In the genomic region with DNA sequence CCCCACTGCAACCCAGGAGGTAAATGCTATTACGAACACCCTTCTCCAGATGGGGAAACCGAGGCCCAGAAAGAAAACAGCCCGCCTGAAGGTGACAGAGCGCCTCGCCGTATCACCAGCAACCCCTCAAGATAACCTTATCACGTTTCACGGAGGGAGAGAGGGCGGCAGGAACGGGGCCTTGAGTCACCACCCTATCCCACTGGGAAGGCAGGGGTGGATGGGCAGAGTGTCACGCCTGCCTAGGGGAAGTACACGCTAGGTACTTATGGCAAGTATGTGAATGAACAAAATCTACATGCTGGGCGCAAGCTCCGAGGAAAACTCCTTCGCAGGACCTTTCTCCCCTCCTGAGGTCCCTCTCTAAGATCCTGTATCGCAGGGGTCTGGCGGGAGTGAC, we compare ENCODE assay signal across 10 cellular contexts. TPM values are rescaled to one million over a fixed set of nuclear protein-coding genes. Genes with fewer than 3 reads are reported as not detected.
DNase-seq lines count a peak whose midpoint lies in the region; ATAC-seq and TF ChIP-seq lines count a peak whose summit lies in the region.
"Had no signal": no experiment of that assay in that cellular context is flagged by ENCODE, and none has a peak within 500 bp of the region (broad histone marks: within the 10 kb centered on the region; RNA-seq: fewer than 3 reads in every experiment).

No MANE protein-coding gene starts in this region.

- no peaks in the 10 kb centered on the region for H3K9me3 Mint-ChIP-seq in activated CD4-positive, alpha-beta T cell treated with anti-CD3 and anti-CD28 coated beads, Interleukin-2, amount 10 ng/mL, durations not matched to agents 7 days and 5 days
- H3K9me3 Mint-ChIP-seq: activated naive CD8-positive, alpha-beta T cell treated with anti-CD3 and anti-CD28 coated beads, Interleukin-2, amount 50 U/mL, for 24 hours had no signal

- H3K4me1 Mint-ChIP-seq in activated CD4-positive, alpha-beta T cell treated with anti-CD3 and anti-CD28 coated beads, Interleukin-2, amount 10 ng/mL, durations not matched to agents 7 days and 5 days = peaks cover 66% of the 10 kb centered on the region

- intact Hi-C loops in uterus (cut with DNase I; ENCODE audit: low total_unique reads) = loop anchor here (10.0 kb wide), 1 partner anchor 485 kb away; no protein-coding TSS in a partner anchor

- no peak for TF ChIP-seq POLR2A in erythroblast (IDR thresholded peaks at IDR 0.05; ENCODE audit: low read length)
- TF ChIP-seq POLR2A in uterus (IDR thresholded peaks at IDR 0.05) = no peak

- no peaks in the 10 kb centered on the region for H3K27me3 Mint-ChIP-seq in activated CD4-positive, alpha-beta T cell treated with anti-CD3 and anti-CD28 coated beads, Interleukin-2, amount 10 ng/mL, durations not matched to agents 7 days and 5 days
- H3K27me3 Mint-ChIP-seq: activated naive CD8-positive, alpha-beta T cell treated with anti-CD3 and anti-CD28 coated beads, Interleukin-2, amount 50 U/mL, for 24 hours had no signal

- no peak overlapping the region for H3K4me2 ChIP-seq in trophoblast cell (ENCODE audit: low read length)

- no peak overlapping the region for H3K23ac ChIP-seq in trophoblast cell (ENCODE audit: low read length)

- no peak overlapping the region for H3K9ac ChIP-seq in trophoblast cell (ENCODE audit: low read length)

- POLR2A ChIA-PET in activated CD4-positive, alpha-beta T cell treated with anti-CD3 and anti-CD28 coated beads, Interleukin-2, amount 10 ng/mL, durations not matched to agents 7 days and 5 days (lab: Charles Lee) = interaction anchor here (0.5 kb wide), 1 partner anchor 160 kb away, joined by 3 read pairs; no protein-coding TSS in a partner anchor

- peaks cover 45% of the 10 kb centered on the region for H3K79me2 ChIP-seq in trophoblast cell (ENCODE audit: control insufficient read depth, insufficient read depth, low read length, poor library complexity)

- no peak overlapping the region for H2BK5ac ChIP-seq in trophoblast cell (ENCODE audit: low read depth, low read length, poor library complexity)

- H2AFZ ChIP-seq in trophoblast cell (ENCODE audit: insufficient read depth, low read length, poor library complexity) = no peak overlapping the region

- no peak overlapping the region for H3K27ac ChIP-seq in trophoblast cell (ENCODE audit: low read depth, low read length)
- peak overlapping the region; percentile 48 to 70 for H3K27ac ChIP-seq in uterus

- H3K4me3 Mint-ChIP-seq in activated CD4-positive, alpha-beta T cell treated with anti-CD3 and anti-CD28 coated beads, Interleukin-2, amount 10 ng/mL, durations not matched to agents 7 days and 5 days = no peak overlapping the region
- H3K4me3 Mint-ChIP-seq: activated naive CD8-positive, alpha-beta T cell treated with anti-CD3 and anti-CD28 coated beads, Interleukin-2, amount 50 U/mL, for 24 hours had no signal

- peaks cover 11% of the 10 kb centered on the region for H3K79me1 ChIP-seq in trophoblast cell (ENCODE audit: low read length)

- no peak for TF ChIP-seq CTCF in uterus (IDR thresholded peaks at IDR 0.05)

- H2BK120ac ChIP-seq in trophoblast cell (ENCODE audit: insufficient read depth, low read length, poor library complexity) = no peak overlapping the region

- ATAC-seq in HG03432 (IDR thresholded peaks at IDR 0.05; ENCODE audit: unreplicated experiment) (no peak), GM18909 (IDR thresholded peaks at IDR 0.05; ENCODE audit: poor library complexity, unreplicated experiment) (no peak)

- H3K18ac ChIP-seq in trophoblast cell (ENCODE audit: low read length) = peak overlapping the region; percentile 13

- no peak overlapping the region for H2BK12ac ChIP-seq in trophoblast cell (ENCODE audit: low read length)

- no peaks in the 10 kb centered on the region for H3K9me3 ChIP-seq in trophoblast cell (ENCODE audit: insufficient read depth, low read depth, low read length)
- H3K9me3 ChIP-seq in uterus = no peaks in the 10 kb centered on the region

- H3K4me1 ChIP-seq in trophoblast cell (ENCODE audit: control insufficient read depth in 1 of 2, insufficient read depth in 2 of 2, low read length in 2 of 2) = peaks cover 17 to 25% of the 10 kb centered on the region in 2 experiments
- peaks cover 6 to 35% of the 10 kb centered on the region in 2 donors for H3K4me1 ChIP-seq in uterus

- no peak overlapping the region for H4K91ac ChIP-seq in trophoblast cell (ENCODE audit: low read depth, low read length)

- no peak overlapping the region for H4K8ac ChIP-seq in trophoblast cell (ENCODE audit: low read depth, low read length)

- peak overlapping the region; percentile 80 for H3K4ac ChIP-seq in trophoblast cell (ENCODE audit: low read depth, low read length)

- CTCF ChIA-PET in activated CD4-positive, alpha-beta T cell treated with anti-CD3 and anti-CD28 coated beads, Interleukin-2, amount 10 ng/mL, durations not matched to agents 7 days and 5 days (lab: Charles Lee) = interaction anchor here (1.9 kb wide), 1 partner anchor 16 kb away, joined by 4 read pairs; no protein-coding TSS in a partner anchor

- no peak for DNase-seq in activated CD4-positive, alpha-beta T cell treated with anti-CD3 and anti-CD28 coated beads, Interleukin-2, amount 10 ng/mL, durations not matched to agents 7 days and 5 days
- DNase-seq in activated CD4-positive, alpha-beta T cell treated with anti-CD3 and anti-CD28 coated beads, Interleukin-2, amount 50 U/mL, for 48 hours = no peak
- DNase-seq in erythroblast (lab: John Stamatoyannopoulos, UW) (peak; percentile 21 to 29), trophoblast cell (no peak), uterus (peak in 1 of 2 donors; percentile 19), NCI-H510A treated with DMSO at 0.1 percent for 48 hours (lab: John Stamatoyannopoulos, UW) (no peak)
- DNase-seq: activated naive CD8-positive, alpha-beta T cell treated with anti-CD3 and anti-CD28 coated beads, Interleukin-2, amount 50 U/mL, for 24 hours; DMS79 treated with DMSO at 0.1 percent for 48 hours had no signal

- no peak overlapping the region for H3K4me3 ChIP-seq in trophoblast cell (ENCODE audit: low read depth, low read length)
- H3K4me3 ChIP-seq in uterus = no peak overlapping the region

- peak overlapping the region; percentile 36 for H3K27ac Mint-ChIP-seq in activated CD4-positive, alpha-beta T cell treated with anti-CD3 and anti-CD28 coated beads, Interleukin-2, amount 10 ng/mL, durations not matched to agents 7 days and 5 days
- H3K27ac Mint-ChIP-seq: activated naive CD8-positive, alpha-beta T cell treated with anti-CD3 and anti-CD28 coated beads, Interleukin-2, amount 50 U/mL, for 24 hours had no signal

- no peaks in the 10 kb centered on the region for H3K27me3 ChIP-seq in trophoblast cell (ENCODE audit: insufficient read depth, low read length)
- no peaks in the 10 kb centered on the region for H3K27me3 ChIP-seq in uterus

- H3K36me3 ChIP-seq in trophoblast cell (ENCODE audit: control insufficient read depth in 1 of 2, insufficient read depth in 2 of 2, low read length in 2 of 2) (peaks cover 6 to 9% of the 10 kb centered on the region in 2 experiments), uterus (no peaks in the 10 kb centered on the region)

- H4K12ac ChIP-seq in trophoblast cell (ENCODE audit: low read depth, low read length) = no peak overlapping the region

- WGBS in trophoblast cell (ENCODE audit: extremely low coverage, insufficient coverage, insufficient read length) = no CpG with 5 or more reads among the region's 17 CpGs

- H2AK5ac ChIP-seq in trophoblast cell (ENCODE audit: low read length) = no peak overlapping the region

- peaks cover 3% of the 10 kb centered on the region for H3K36me3 Mint-ChIP-seq in activated CD4-positive, alpha-beta T cell treated with anti-CD3 and anti-CD28 coated beads, Interleukin-2, amount 10 ng/mL, durations not matched to agents 7 days and 5 days (ENCODE audit: low read depth)

- H3K14ac ChIP-seq in trophoblast cell (ENCODE audit: low read length) = no peak overlapping the region

RNA-seq across cellular contexts. Expression of a gene that starts 17.8 kb away (rescaled TPM):
- total RNA-seq in activated CD4-positive, alpha-beta T cell treated with anti-CD3 and anti-CD28 coated beads, Interleukin-2, amount 10 ng/mL, durations not matched to agents 7 days and 5 days = 100 to 1,000 TPM in 1 of 2 experiments, 10 to 100 TPM in 1; 96.4 to 102 TPM
- 147 and 153 TPM in 2 replicates for polyA plus RNA-seq in trophoblast cell (2013)
- 100 to 1,000 TPM in 2 of 4 donors, 10 to 100 TPM in 2; 65.1 to 436 (median 102) TPM for total RNA-seq in uterus

Comparison
In these comparisons a context has a peak if more than half of its experiments do, and no peak if none do; other contexts are left out.
1. DNase-seq: peak in erythroblast (2 of 2); none in activated CD4-positive, alpha-beta T cell treated with anti-CD3 and anti-CD28 coated beads, Interleukin-2, amount 10 ng/mL, durations not matched to agents 7 days and 5 days (single experiment), activated CD4-positive, alpha-beta T cell treated with anti-CD3 and anti-CD28 coated beads, Interleukin-2, amount 50 U/mL, for 48 hours (0 of 2), trophoblast cell (0 of 2) and NCI-H510A treated with DMSO at 0.1 percent for 48 hours (single experiment).